Comparison of ENCODE assay signal across 26 cellular contexts in the genomic region with DNA sequence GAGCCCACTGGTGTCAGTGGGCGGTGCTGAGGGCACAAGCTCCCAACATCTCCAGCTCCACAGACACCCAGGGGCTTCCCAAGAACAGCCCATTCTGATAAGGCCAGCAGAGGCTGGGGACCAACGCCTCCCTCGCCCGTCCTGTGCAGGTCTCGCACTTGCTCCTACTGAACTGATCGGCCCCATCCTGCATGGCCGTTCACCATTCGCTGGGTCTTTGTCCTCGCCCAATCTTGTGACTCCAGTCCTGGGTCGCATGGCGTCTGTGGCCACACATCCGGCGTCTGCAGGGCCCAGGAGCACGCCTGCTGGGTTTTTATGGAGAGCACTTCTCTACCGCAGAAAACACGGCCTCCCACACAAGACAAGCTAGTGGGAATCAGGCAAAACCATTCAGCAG. TPM values are rescaled to one million over a fixed set of nuclear protein-coding genes. Genes with fewer than 3 reads are reported as not detected.
DNase-seq lines count a peak whose midpoint lies in the region; ATAC-seq and TF ChIP-seq lines count a peak whose summit lies in the region.
"Had no signal": no experiment of that assay in that cellular context is flagged by ENCODE, and none has a peak within 500 bp of the region (broad histone marks: within the 10 kb centered on the region; RNA-seq: fewer than 3 reads in every experiment).

No MANE protein-coding gene starts in this region.

- H3K27me3 Mint-ChIP-seq in neural progenitor cell (ENCODE audit: insufficient read depth, low read depth): peaks cover 8% of the 10 kb centered on the region
- H3K27me3 Mint-ChIP-seq: CD4-positive, alpha-beta T cell had no signal

- no peak overlapping the region for H3K4me3 Mint-ChIP-seq in neural progenitor cell
- H3K4me3 Mint-ChIP-seq: CD4-positive, alpha-beta T cell; HFFc6 had no signal

- 96 to 98% (median 97%) methylated on average over 16 of the region's 16 CpGs for WGBS in spleen, 5 donors
- 93 to 94% methylated on average over 15 to 16 of the region's 16 CpGs for WGBS in body of pancreas, 2 donors

- H3F3A ChIP-seq in neural progenitor cell (ENCODE audit: low read depth): peaks cover 3% of the 10 kb centered on the region

- H3K36me3 Mint-ChIP-seq in neural progenitor cell: peaks cover 2% of the 10 kb centered on the region

- H3K9me3 Mint-ChIP-seq in neural progenitor cell: no peaks in the 10 kb centered on the region
- H3K9me3 Mint-ChIP-seq: CD4-positive, alpha-beta T cell; HFFc6 had no signal

- H3K4me3 ChIP-seq in RWPE2 (ENCODE audit: severe bottlenecking) (no peak overlapping the region), neural progenitor cell (no peak overlapping the region), spleen (no peak overlapping the region), body of pancreas (no peak overlapping the region)
- H3K4me3 ChIP-seq: GM23248, HAP-1, PC-9 had no signal

- peaks cover 32% of the 10 kb centered on the region for H4K20me1 ChIP-seq in neural progenitor cell (ENCODE audit: low read depth)

- peak overlapping the region; percentile 42 for H3K27ac Mint-ChIP-seq in neural progenitor cell
- H3K27ac Mint-ChIP-seq: CD4-positive, alpha-beta T cell; HFFc6 had no signal

- no peaks in the 10 kb centered on the region for H3K27me3 ChIP-seq in RWPE2 (ENCODE audit: insufficient read depth, poor library complexity, severe bottlenecking)
- H3K27me3 ChIP-seq in neural progenitor cell: no peaks in the 10 kb centered on the region
- H3K27me3 ChIP-seq in spleen (replicated peaks in 1 of 7): peaks cover 0 to 3% (median 0%) of the 10 kb centered on the region in 7 donors
- no peaks in the 10 kb centered on the region for H3K27me3 ChIP-seq in body of pancreas
- H3K27me3 ChIP-seq: BE2C had no signal

- TF ChIP-seq POLR2A in spleen (IDR thresholded peaks at IDR 0.05) (no peak), body of pancreas (IDR thresholded peaks at IDR 0.05) (no peak)

- intact Hi-C loops in spleen (cut with DNase I; ENCODE audit: low total_unique reads) (no loop called here), body of pancreas (cut with DNase I) (no loop called here)

- no peak overlapping the region for H3K4me2 ChIP-seq in neural progenitor cell
- H3K4me2 ChIP-seq: PC-9 had no signal

- H2AFZ ChIP-seq in neural progenitor cell (replicated peaks): no peak overlapping the region
- H2AFZ ChIP-seq: GM23248, PC-9 had no signal

- H3K27ac ChIP-seq in RWPE2 (ENCODE audit: poor library complexity, severe bottlenecking) (no peak overlapping the region), neural progenitor cell (no peak overlapping the region), spleen (no peak overlapping the region), body of pancreas (no peak overlapping the region)
- H3K27ac ChIP-seq: GM23248, PC-9 had no signal

- H3K4me1 ChIP-seq in RWPE2 (ENCODE audit: insufficient read depth, poor library complexity, severe bottlenecking): no peaks in the 10 kb centered on the region
- H3K4me1 ChIP-seq in neural progenitor cell: peaks cover 19% of the 10 kb centered on the region
- H3K4me1 ChIP-seq in spleen: peaks cover 0 to 7% (median 0%) of the 10 kb centered on the region in 6 donors
- H3K4me1 ChIP-seq in body of pancreas: no peaks in the 10 kb centered on the region
- H3K4me1 ChIP-seq: BE2C, HAP-1 had no signal

- no peak overlapping the region for H3K9ac ChIP-seq in neural progenitor cell
- H3K9ac ChIP-seq: GM23248 had no signal

- TF ChIP-seq CTCF in RWPE2 (IDR thresholded peaks at IDR 0.05; ENCODE audit: poor library complexity, severe bottlenecking) (no peak), neural progenitor cell (IDR thresholded peaks at IDR 0.05) (no peak), spleen (IDR thresholded peaks at IDR 0.05 in 8 of 11, conservative IDR thresholded peaks at IDR 0.05 in 3 of 11) (no peak), body of pancreas (IDR thresholded peaks at IDR 0.05) (no peak)

- ATAC-seq in RWPE2 (ENCODE audit: low read depth): peak; percentile 9; the same call in 1 of the 3 replicates
- ATAC-seq in body of pancreas: no peak

- H3K36me3 ChIP-seq in RWPE2 (ENCODE audit: low read depth) (peaks cover under 1% of the 10 kb centered on the region; the same call in 1 of the 2 replicates), neural progenitor cell (no peaks in the 10 kb centered on the region), spleen (peaks cover 0 to 24% (median 6%) of the 10 kb centered on the region in 6 donors), body of pancreas (replicated peaks in 1 of 2; ENCODE audit: insufficient read depth in 1 of 2, low read depth in 2 of 2) (peaks cover 0 to 1% of the 10 kb centered on the region in 2 donors)
- H3K36me3 ChIP-seq: BE2C had no signal

- peak; percentile 60 for DNase-seq in activated effector memory CD4-positive, alpha-beta T cell treated with anti-CD3 and anti-CD28 coated beads, Interleukin-2, amount 50 U/mL, for 16 hours
- no peak for DNase-seq in activated effector memory CD4-positive, alpha-beta T cell treated with Interleukin-2 at 50 U/mL for 16 hours
- DNase-seq in RWPE2 (ENCODE audit: low spot score): no peak
- no peak for DNase-seq in neural progenitor cell (ENCODE audit: low spot score)
- DNase-seq in spleen: peak; percentile 69
- no peak for DNase-seq in dedifferentiated amniotic fluid mesenchymal stem cell (ENCODE audit: extremely low spot score)
- DNase-seq in body of pancreas: no peak
- DNase-seq: ACHN; BE2C; CD4-positive, alpha-beta T cell; GM23248; HFFc6; NCI-H1048; NCI-H1417; NCI-H1694; NCI-H2029 treated with DMSO at 0.1 percent for 48 hours; NCI-H446 treated with DMSO at 0.1 percent for 48 hours; NCI-H526; NCI-H82; NK-92 treated with Interleukin-12 subunit alpha and Interleukin-12 subunit beta, amount 100 ng/mL, for 24 hours; PC-9; SHP77 treated with DMSO at 0.1 percent for 48 hours had no signal

- H3K79me2 ChIP-seq in neural progenitor cell (ENCODE audit: low read depth): peaks cover 10% of the 10 kb centered on the region

- H3K4me1 Mint-ChIP-seq in neural progenitor cell: peaks cover 33% of the 10 kb centered on the region

- no peaks in the 10 kb centered on the region for H3K9me3 ChIP-seq in RWPE2 (ENCODE audit: severe bottlenecking)
- H3K9me3 ChIP-seq in neural progenitor cell (ENCODE audit: low read depth): no peaks in the 10 kb centered on the region
- no peaks in the 10 kb centered on the region for H3K9me3 ChIP-seq in spleen
- H3K9me3 ChIP-seq in body of pancreas: no peaks in the 10 kb centered on the region
- H3K9me3 ChIP-seq: BE2C, HAP-1 had no signal

RNA-seq across cellular contexts. Expression of gene LRRC14B, which starts 7.2 kb away (rescaled TPM):
- total RNA-seq in neural progenitor cell (ENCODE audit: low replicate concordance) (not detected in 2 replicates), spleen (not detected), body of pancreas (not detected)
- polyA plus RNA-seq in spleen: under 1 TPM in 1 of 3 donors, not detected in 2; 0.10 TPM
- total RNA-seq: Daoy, G401, GM23248, HFFc6, PC-9, RPMI7951 had no signal
- polyA plus RNA-seq: GM23248 had no signal

RNA-seq across cellular contexts. Expression of gene CCDC127, which starts 19.4 kb away (rescaled TPM):
- total RNA-seq in neural progenitor cell (ENCODE audit: low replicate concordance) (7.0 TPM in 2 replicates), spleen (1 to 10 TPM; 2.8 to 8.9 (median 5.7) TPM), body of pancreas (1 to 10 TPM; 3.9 to 4.0 TPM)
- 1 to 10 TPM; 1.2 to 2.6 (median 1.8) TPM for polyA plus RNA-seq in spleen

RNA-seq across cellular contexts. Expression of gene SDHA, which starts 19.6 kb away (rescaled TPM):
- total RNA-seq in neural progenitor cell (ENCODE audit: low replicate concordance): 47.1 and 48.5 TPM in 2 replicates
- 100 to 1,000 TPM in 6 of 7 donors, 10 to 100 TPM in 1; 91.9 to 135 (median 122) TPM for total RNA-seq in spleen
- 10 to 100 TPM; 58.6 to 86.0 (median 62.3) TPM for polyA plus RNA-seq in spleen
- total RNA-seq in body of pancreas: 10 to 100 TPM; 62.8 to 75.5 TPM

Comparison
In these comparisons a context has a peak if more than half of its experiments do, and no peak if none do; other contexts are left out.
1. DNase-seq: peak in activated effector memory CD4-positive, alpha-beta T cell treated with anti-CD3 and anti-CD28 coated beads, Interleukin-2, amount 50 U/mL, for 16 hours (single experiment) and spleen (single experiment); none in activated effector memory CD4-positive, alpha-beta T cell treated with Interleukin-2 at 50 U/mL for 16 hours (single experiment), RWPE2 (single experiment), neural progenitor cell (single experiment), dedifferentiated amniotic fluid mesenchymal stem cell (single experiment) and body of pancreas (0 of 4).